9 cellular contexts compared by ENCODE assay signal in genomic region chr9:76634356-76635054, GRCh38.
DNase-seq lines count a peak whose midpoint lies in the region; ATAC-seq and TF ChIP-seq lines count a peak whose summit lies in the region.
"Had no signal": no experiment of that assay in that cellular context is flagged by ENCODE, and none has a peak within 500 bp of the region (broad histone marks: within the 10 kb centered on the region; RNA-seq: fewer than 3 reads in every experiment).

No MANE protein-coding gene starts in this region.

- TF ChIP-seq RAD21 in HCT116 (IDR thresholded peaks at IDR 0.05; ENCODE audit: low read depth), result no peak

- no peak overlapping the region for H2BK12ac ChIP-seq in neuronal stem cell (ENCODE audit: low read length)

- no peak overlapping the region for H2BK15ac ChIP-seq in neuronal stem cell (ENCODE audit: low read length)

- H4K91ac ChIP-seq in neuronal stem cell (ENCODE audit: low read depth, low read length, poor library complexity), result no peak overlapping the region

- peak; percentile 64 for DNase-seq in AG10803 (ENCODE audit: low read depth)
- peak; percentile 1 for DNase-seq in HCT116 (ENCODE audit: low read depth, low spot score)
- DNase-seq in OCI-M1 (lab: John Stamatoyannopoulos, UW), result peak; percentile 81
- DNase-seq in fibroblast of the aortic adventitia (ENCODE audit: low read depth), result peak; percentile 76
- DNase-seq in neuronal stem cell (ENCODE audit: low spot score), result no peak
- DNase-seq in NCI-H1092 treated with DMSO at 0.1 percent for 48 hours (lab: John Stamatoyannopoulos, UW), result no peak
- DNase-seq in SW 1271 (lab: John Stamatoyannopoulos, UW), result no peak
- DNase-seq in hepatic stellate cell (ENCODE audit: low spot score), result no peak

- BruUV-seq in HCT116 (replicated peaks; lab: Mats Ljungman, UMichigan), result no TSS peak

- H4K20me1 ChIP-seq in HCT116 (ENCODE audit: insufficient read depth), result no peaks in the 10 kb centered on the region

- POLR2A ChIA-PET in HCT116 (lab: Charles Lee), result no interaction called here

- TF ChIP-seq CTCF in AG10803 (conservative IDR thresholded peaks at IDR 0.05; ENCODE audit: low read length) (no peak), HCT116 (IDR thresholded peaks at IDR 0.05 in 2 of 3, conservative IDR thresholded peaks at IDR 0.05 in 1 of 3; ENCODE audit: borderline replicate concordance in 1 of 3, insufficient read depth in 1 of 3, low read depth in 2 of 3, low read length in 2 of 3) (no peak), fibroblast of the aortic adventitia (IDR thresholded peaks at IDR 0.05; ENCODE audit: insufficient read depth, low read length) (no peak)

- H3K4me2 ChIP-seq in HCT116 (ENCODE audit: low read length), result no peak overlapping the region
- H3K4me2 ChIP-seq in neuronal stem cell (ENCODE audit: insufficient read depth, low read length, poor library complexity, severe bottlenecking), result no peak overlapping the region

- H3K4ac ChIP-seq in neuronal stem cell (ENCODE audit: low read length), result no peak overlapping the region

- TF ChIP-seq POLR2A in HCT116 (IDR thresholded peaks at IDR 0.05; ENCODE audit: borderline replicate concordance, extremely low read depth, insufficient read depth, insufficient read length), result no peak

- H3K9me2 ChIP-seq in HCT116 (ENCODE audit: insufficient read depth), result no peaks in the 10 kb centered on the region

- intact Hi-C loops in HCT116 (cut with micrococcal nuclease), result no loop called here

- H3K27ac ChIP-seq in HCT116 (ENCODE audit: low read depth, low read length), result no peak overlapping the region
- no peak overlapping the region for H3K27ac ChIP-seq in neuronal stem cell (replicated peaks; ENCODE audit: low read length)
- H3K27ac ChIP-seq: skin epidermis had no signal

- no CpG with 5 or more reads among the region's 1 CpG for WGBS in neuronal stem cell (ENCODE audit: extremely low coverage in 2 of 2, insufficient read length in 2 of 2, insufficient replicate concordance in 1 of 2), 2 donors

- CTCF ChIA-PET in HCT116 (lab: Charles Lee), result interaction anchor here (1.0 kb wide), 1 partner anchor 188 kb away, joined by 3 read pairs; no protein-coding TSS in a partner anchor

- H4K8ac ChIP-seq in neuronal stem cell (ENCODE audit: low read depth, low read length), result no peak overlapping the region

- ATAC-seq in HCT116, result peak; percentile 69; the same call in 1 of the 2 replicates

- H2AK5ac ChIP-seq in neuronal stem cell (ENCODE audit: low read depth, low read length), result no peak overlapping the region

- H3K9me3 ChIP-seq in HCT116 (ENCODE audit: control insufficient read depth in 1 of 2, insufficient read depth in 1 of 2, low read depth in 1 of 2, low read length in 2 of 2) (no peaks in the 10 kb centered on the region), neuronal stem cell (replicated peaks in 1 of 2; ENCODE audit: control insufficient read depth in 2 of 2, insufficient read depth in 1 of 2, low read depth in 1 of 2, low read length in 2 of 2) (no peaks in the 10 kb centered on the region)

- H3K14ac ChIP-seq in neuronal stem cell (ENCODE audit: low read length), result no peak overlapping the region

- no peak overlapping the region for H3K18ac ChIP-seq in neuronal stem cell (ENCODE audit: low read length)

- no peaks in the 10 kb centered on the region; the same call in 1 of the 2 replicates for H3K27me3 ChIP-seq in HCT116 (ENCODE audit: insufficient read depth, low read length)
- H3K27me3 ChIP-seq in neuronal stem cell (ENCODE audit: control insufficient read depth in 3 of 3, insufficient read depth in 3 of 3, low read depth in 1 of 3, low read length in 3 of 3), result no peaks in the 10 kb centered on the region

- no peaks in the 10 kb centered on the region for H3K36me3 ChIP-seq in HCT116 (ENCODE audit: control insufficient read depth in 1 of 2, insufficient read depth in 2 of 2, low read length in 2 of 2)
- no peaks in the 10 kb centered on the region for H3K36me3 ChIP-seq in neuronal stem cell (replicated peaks in 1 of 2; ENCODE audit: control insufficient read depth in 2 of 2, insufficient read depth in 2 of 2, low read length in 2 of 2)

- H2BK120ac ChIP-seq in neuronal stem cell (ENCODE audit: low read depth, low read length), result no peak overlapping the region

- H3K4me1 ChIP-seq in HCT116 (ENCODE audit: control insufficient read depth in 1 of 2, insufficient read depth in 2 of 2, low read length in 2 of 2), result no peaks in the 10 kb centered on the region
- H3K4me1 ChIP-seq in neuronal stem cell (ENCODE audit: control insufficient read depth in 2 of 2, insufficient read depth in 1 of 2, low read depth in 1 of 2, low read length in 2 of 2), result no peaks in the 10 kb centered on the region

- H3K79me1 ChIP-seq in neuronal stem cell (ENCODE audit: low read depth, low read length), result peaks cover 1% of the 10 kb centered on the region

- H3K4me3 ChIP-seq in AG10803 (ENCODE audit: low read length) (no peak overlapping the region), HCT116 (replicated peaks in 1 of 2; ENCODE audit: low read depth in 1 of 2, low read length in 2 of 2) (no peak overlapping the region), fibroblast of the aortic adventitia (ENCODE audit: low read depth, low read length) (no peak overlapping the region), neuronal stem cell (ENCODE audit: low read length in 2 of 2) (no peak overlapping the region)
- H3K4me3 ChIP-seq: skin epidermis had no signal

- RAD21 ChIA-PET in HCT116 (lab: Charles Lee; ENCODE audit: low non-redundant PET in 1 of 2, low total read pairs in 2 of 2, uncharacterized antibody in 2 of 2, unreplicated experiment in 2 of 2), result no interaction called here

- H3K79me2 ChIP-seq in HCT116 (ENCODE audit: insufficient read depth, low read length), result no peaks in the 10 kb centered on the region

- H3K9ac ChIP-seq in HCT116 (ENCODE audit: low read length) (no peak overlapping the region), neuronal stem cell (ENCODE audit: low read depth, low read length, poor library complexity) (no peak overlapping the region)

- no peak overlapping the region for H2BK5ac ChIP-seq in neuronal stem cell (ENCODE audit: low read length)

- H2AFZ ChIP-seq in HCT116 (ENCODE audit: low read depth, low read length, poor library complexity, severe bottlenecking), result peak overlapping the region; percentile 60
- H2AFZ ChIP-seq in neuronal stem cell (ENCODE audit: low read length), result no peak overlapping the region

- H3K23ac ChIP-seq in neuronal stem cell (ENCODE audit: low read depth, low read length, poor library complexity), result no peak overlapping the region

TF ChIP-seq in HCT116, 20 proteins besides CTCF, POLR2A, EP300 and RAD21:
- peak; percentile 92 for TF ChIP-seq SRF (IDR thresholded peaks at IDR 0.05; ENCODE audit: low read depth)
- TF ChIP-seq POLR2AphosphoS5 (IDR thresholded peaks at IDR 0.05; ENCODE audit: low read depth, low read length), result no peak
TF ChIP-seq in HCT116: peak in this region for 1.

Comparison
In these comparisons a context has a peak if more than half of its experiments do, and no peak if none do; other contexts are left out.
1. DNase-seq: peak in AG10803 (single experiment), HCT116 (single experiment), OCI-M1 (single experiment) and fibroblast of the aortic adventitia (single experiment); none in neuronal stem cell (single experiment), NCI-H1092 treated with DMSO at 0.1 percent for 48 hours (single experiment), SW 1271 (0 of 2) and hepatic stellate cell (single experiment).